ENCODE assay signal across 10 cellular contexts in genomic region chr12:104673294-104674062, GRCh38.
DNase-seq lines count a peak whose midpoint lies in the region; ATAC-seq, FAIRE-seq and TF ChIP-seq lines count a peak whose summit lies in the region.
"Had no signal": no experiment of that assay in that cellular context is flagged by ENCODE, and none has a peak within 500 bp of the region (broad histone marks: within the 10 kb centered on the region; RNA-seq: fewer than 3 reads in every experiment).

No MANE protein-coding gene starts in this region.

- DNase-seq in MCF 10A (ENCODE audit: unreplicated experiment) (no peak), breast epithelium (ENCODE audit: low spot score in 2 of 2) (no peak), K562 (ENCODE audit: extremely low read depth in 1 of 4, low spot score in 3 of 4) (no peak), mesenteric fat pad (ENCODE audit: low spot score) (peak; percentile 24), type B pancreatic cell (ENCODE audit: extremely low spot score, unreplicated experiment) (no peak), GOT3 (lab: John Stamatoyannopoulos, UW) (no peak), mesothelial cell of epicardium (ENCODE audit: low spot score in 2 of 2, unreplicated experiment in 2 of 2) (no peak)

- H3K4me3 Mint-ChIP-seq in MCF 10A (ENCODE audit: unreplicated experiment) (no peak overlapping the region), type B pancreatic cell (peak overlapping the region; percentile 2), mesothelial cell of epicardium (no peak overlapping the region)

- no peaks in the 10 kb centered on the region for H3K27me3 Mint-ChIP-seq in MCF 10A (ENCODE audit: insufficient read depth, unreplicated experiment)
- H3K27me3 Mint-ChIP-seq in type B pancreatic cell: no peaks in the 10 kb centered on the region
- H3K27me3 Mint-ChIP-seq in mesothelial cell of epicardium (ENCODE audit: low read depth): peaks cover 87% of the 10 kb centered on the region

- in situ Hi-C loops in K562 (cut with MboI): no loop called here

- TF ChIP-seq POLR2A in breast epithelium (IDR thresholded peaks at IDR 0.05): no peak
- no peak for TF ChIP-seq POLR2A in K562 (conservative IDR thresholded peaks at IDR 0.05)

- FAIRE-seq in K562 (lab: Jason Lieb, UNC): no peak
- FAIRE-seq: colon had no signal

- TF ChIP-seq CTCF in MCF 10A (IDR thresholded peaks at IDR 0.05; ENCODE audit: unreplicated experiment) (no peak), breast epithelium (IDR thresholded peaks at IDR 0.05) (no peak), K562 (IDR thresholded peaks at IDR 0.05 in 2 of 3, conservative IDR thresholded peaks at IDR 0.05 in 1 of 3; ENCODE audit: insufficient read depth in 2 of 3, low read depth in 1 of 3, low read length in 3 of 3) (no peak), type B pancreatic cell (conservative IDR thresholded peaks at IDR 0.05) (no peak), mesothelial cell of epicardium (IDR thresholded peaks at IDR 0.05; ENCODE audit: unreplicated experiment) (no peak)

- H3K27ac ChIP-seq in breast epithelium: no peak overlapping the region
- no peak overlapping the region for H3K27ac ChIP-seq in K562 (ENCODE audit: extremely low read depth, low read depth, low read length)
- H3K27ac ChIP-seq: C4-2B had no signal

- POLR2A ChIA-PET in MCF 10A (lab: Yijun Ruan, JAX) (interaction anchor here (1.3 to 1.4 kb wide), 3 partner anchors 11 to 216 kb away, joined by 5 to 7 read pairs (median 5); partner anchors contain the start of gene CHST11), K562 (lab: Yijun Ruan, JAX) (no interaction called here)

- no peaks in the 10 kb centered on the region for H3K9me1 ChIP-seq in K562 (ENCODE audit: control insufficient read depth, insufficient read depth, low read length)

- H3K9me3 Mint-ChIP-seq in MCF 10A (ENCODE audit: unreplicated experiment) (no peaks in the 10 kb centered on the region), type B pancreatic cell (no peaks in the 10 kb centered on the region), mesothelial cell of epicardium (no peaks in the 10 kb centered on the region)

- H3K4me3 ChIP-seq in breast epithelium (no peak overlapping the region), K562 (no peak overlapping the region)

- H3K9ac ChIP-seq in K562 (ENCODE audit: insufficient read depth in 1 of 2, low read depth in 2 of 2, low read length in 2 of 2): no peak overlapping the region

- H3K4me1 ChIP-seq in breast epithelium (peaks cover 11 to 30% of the 10 kb centered on the region in 2 donors), K562 (replicated peaks in 1 of 2; ENCODE audit: control insufficient read depth in 2 of 2, insufficient read depth in 2 of 2, low read length in 2 of 2) (peaks cover 25 to 27% of the 10 kb centered on the region in 2 experiments; a peak in 4 of 5 replicates)

- H3K4me2 ChIP-seq in K562 (ENCODE audit: insufficient read depth, low read length): no peak overlapping the region

- H3K9me3 ChIP-seq in breast epithelium: no peaks in the 10 kb centered on the region
- no peaks in the 10 kb centered on the region for H3K9me3 ChIP-seq in K562 (replicated peaks; ENCODE audit: control insufficient read depth, insufficient read depth, low read depth, low read length)

- TF ChIP-seq EP300 in K562 (IDR thresholded peaks at IDR 0.05; ENCODE audit: low read length): no peak

- peaks cover 46% of the 10 kb centered on the region for H3K4me1 Mint-ChIP-seq in MCF 10A (ENCODE audit: insufficient read depth, unreplicated experiment)
- H3K4me1 Mint-ChIP-seq in type B pancreatic cell (ENCODE audit: unreplicated experiment): peaks cover 58% of the 10 kb centered on the region
- peaks cover 38% of the 10 kb centered on the region for H3K4me1 Mint-ChIP-seq in mesothelial cell of epicardium

- BruUV-seq in MCF 10A (replicated peaks; lab: Mats Ljungman, UMichigan) (no TSS peak), K562 (replicated peaks; lab: Mats Ljungman, UMichigan) (no TSS peak)

- no peaks in the 10 kb centered on the region for H3K36me3 Mint-ChIP-seq in MCF 10A (ENCODE audit: insufficient read depth, unreplicated experiment)
- no peaks in the 10 kb centered on the region for H3K36me3 Mint-ChIP-seq in type B pancreatic cell
- H3K36me3 Mint-ChIP-seq in mesothelial cell of epicardium: no peaks in the 10 kb centered on the region

- no peak for ATAC-seq in K562
- no peak for ATAC-seq in HG03521 (IDR thresholded peaks at IDR 0.05; ENCODE audit: unreplicated experiment)

- H3K27ac Mint-ChIP-seq in MCF 10A (ENCODE audit: low read depth, unreplicated experiment): peak overlapping the region; percentile 90
- H3K27ac Mint-ChIP-seq in type B pancreatic cell: no peak overlapping the region
- H3K27ac Mint-ChIP-seq in mesothelial cell of epicardium: no peak overlapping the region

- H2AFZ ChIP-seq in K562 (ENCODE audit: low read depth, low read length): no peak overlapping the region

- CTCF ChIA-PET in MCF 10A (lab: Yijun Ruan, JAX) (interaction anchor here (0.5 to 0.8 kb wide), 3 partner anchors 52 to 215 kb away, joined by 3 read pairs; no protein-coding TSS in a partner anchor), K562 (lab: Yijun Ruan, JAX; ENCODE audit: low intra/inter-chr PET ratio) (no interaction called here)

- 61% methylated on average over 12 of the region's 12 CpGs for WGBS in K562 (ENCODE audit: insufficient coverage, low coverage, missing lambda C conversion rate)

- H3K27me3 ChIP-seq in breast epithelium (no peaks in the 10 kb centered on the region), K562 (ENCODE audit: control insufficient read depth in 2 of 2, insufficient read depth in 2 of 2, low read length in 2 of 2) (no peaks in the 10 kb centered on the region)

- no peaks in the 10 kb centered on the region for H3K36me3 ChIP-seq in breast epithelium
- peaks cover 7% of the 10 kb centered on the region; the same call in 1 of the 3 replicates for H3K36me3 ChIP-seq in K562 (ENCODE audit: control insufficient read depth, insufficient read depth, low read length)

- TF ChIP-seq RAD21 in K562 (CRISPR knock-in tag; conservative IDR thresholded peaks at IDR 0.05 in 1 of 2, IDR thresholded peaks at IDR 0.05 in 1 of 2): no peak

- H4K20me1 ChIP-seq in K562 (replicated peaks; ENCODE audit: control insufficient read depth, insufficient read depth, low read length): peaks cover 2% of the 10 kb centered on the region; the same call in 1 of the 2 replicates

- intact Hi-C loops in MCF 10A (cut with micrococcal nuclease): loop anchor here (5.0 kb wide), 1 partner anchor 71 kb away; no protein-coding TSS in a partner anchor
- intact Hi-C loops in breast epithelium (cut with DNase I; ENCODE audit: low total_unique reads): no loop called here
- intact Hi-C loops in K562 (cut with micrococcal nuclease): no loop called here

- peaks cover 41% of the 10 kb centered on the region for H3K79me2 ChIP-seq in K562 (ENCODE audit: control insufficient read depth, insufficient read depth, low read length)

TF ChIP-seq in K562, 482 proteins besides CTCF, POLR2A, EP300 and RAD21:
- TF ChIP-seq BCOR (IDR thresholded peaks at IDR 0.05) (peak; percentile 84), ZFP36 (IDR thresholded peaks at IDR 0.05; ENCODE audit: low read depth, low read length, partially characterized antibody) (peak; percentile 47), MEIS2 (IDR thresholded peaks at IDR 0.05; ENCODE audit: partially characterized antibody) (peak; percentile 11), CTBP1 (IDR thresholded peaks at IDR 0.05; ENCODE audit: borderline replicate concordance) (no peak), ADNP (tag; IDR thresholded peaks at IDR 0.05) (peak; percentile 82), KDM1A (IDR thresholded peaks at IDR 0.05) (peak in 1 of 2 experiments; percentile 70; a peak in 2 of 4 replicates), RBM25 (IDR thresholded peaks at IDR 0.05; ENCODE audit: low read depth, low read length, severe bottlenecking) (peak; percentile 83)
- TF ChIP-seq, protein P1, sequence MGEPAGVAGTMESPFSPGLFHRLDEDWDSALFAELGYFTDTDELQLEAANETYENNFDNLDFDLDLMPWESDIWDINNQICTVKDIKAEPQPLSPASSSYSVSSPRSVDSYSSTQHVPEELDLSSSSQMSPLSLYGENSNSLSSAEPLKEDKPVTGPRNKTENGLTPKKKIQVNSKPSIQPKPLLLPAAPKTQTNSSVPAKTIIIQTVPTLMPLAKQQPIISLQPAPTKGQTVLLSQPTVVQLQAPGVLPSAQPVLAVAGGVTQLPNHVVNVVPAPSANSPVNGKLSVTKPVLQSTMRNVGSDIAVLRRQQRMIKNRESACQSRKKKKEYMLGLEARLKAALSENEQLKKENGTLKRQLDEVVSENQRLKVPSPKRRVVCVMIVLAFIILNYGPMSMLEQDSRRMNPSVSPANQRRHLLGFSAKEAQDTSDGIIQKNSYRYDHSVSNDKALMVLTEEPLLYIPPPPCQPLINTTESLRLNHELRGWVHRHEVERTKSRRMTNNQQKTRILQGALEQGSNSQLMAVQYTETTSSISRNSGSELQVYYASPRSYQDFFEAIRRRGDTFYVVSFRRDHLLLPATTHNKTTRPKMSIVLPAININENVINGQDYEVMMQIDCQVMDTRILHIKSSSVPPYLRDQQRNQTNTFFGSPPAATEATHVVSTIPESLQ (CRISPR knock-in tag; IDR thresholded peaks at IDR 0.05): no peak
TF ChIP-seq in K562: peak in this region for 6.
